In genomic region chr14:74511966-74512365, GRCh38 we compare ENCODE assay signal across 21 cellular contexts. TPM values are rescaled to one million over a fixed set of nuclear protein-coding genes. Genes with fewer than 3 reads are reported as not detected.
A peak's percentile ranks its signal among the peaks of the same experiment; 100 is the strongest.
DNase-seq lines count a peak whose midpoint lies in the region; ATAC-seq and TF ChIP-seq lines count a peak whose summit lies in the region.
"Had no signal": no experiment of that assay in that cellular context is flagged by ENCODE, and none has a peak within 500 bp of the region (broad histone marks: within the 10 kb centered on the region; RNA-seq: fewer than 3 reads in every experiment).

No MANE protein-coding gene starts in this region.

- in situ Hi-C loops in GM13977 (cut with MboI; ENCODE audit: low pct_unique_long_range_greater_than_20kb, low sequenced_read_pairs, unreplicated experiment): no loop called here

- H3K36me3 Mint-ChIP-seq in activated naive CD4-positive, alpha-beta T cell treated with anti-CD3 and anti-CD28 coated beads, Interleukin-2, amount 50 U/mL, for 24 hours: no peaks in the 10 kb centered on the region

- WGBS in aorta, 2 donors: 1 to 3% methylated on average over 5 of the region's 5 CpGs

- H4K20me1 ChIP-seq in osteoblast (ENCODE audit: insufficient read depth, low read length): no peaks in the 10 kb centered on the region
- H4K20me1 ChIP-seq: BLaER1 had no signal

- H3K4me1 Mint-ChIP-seq in activated naive CD4-positive, alpha-beta T cell treated with anti-CD3 and anti-CD28 coated beads, Interleukin-2, amount 50 U/mL, for 24 hours: peaks cover 8% of the 10 kb centered on the region

- DNase-seq in activated naive CD4-positive, alpha-beta T cell treated with Interleukin-2 at 50 U/mL for 16 hours: no peak
- DNase-seq in coronary artery (ENCODE audit: low spot score) (no peak), osteoblast (ENCODE audit: insufficient read length, low spot score, missing footprints) (no peak), aorta (peak; percentile 48 to 62), left colon (no peak), GM13977 (ENCODE audit: low spot score) (no peak)
- DNase-seq: DMS153; EL; KBM-7; NCI-H1092; NCI-H1694; NCI-H2107; NCI-H345; NCI-H69; NK-92 treated with Interleukin-12 subunit alpha and Interleukin-12 subunit beta, amount 100 ng/mL, for 24 hours; OCI-M1 had no signal

- H3K27me3 Mint-ChIP-seq in activated naive CD4-positive, alpha-beta T cell treated with anti-CD3 and anti-CD28 coated beads, Interleukin-2, amount 50 U/mL, for 24 hours: no peaks in the 10 kb centered on the region

- H3K9me3 ChIP-seq in osteoblast (ENCODE audit: low read depth, low read length) (no peaks in the 10 kb centered on the region), aorta (ENCODE audit: control insufficient read depth, low read length) (no peaks in the 10 kb centered on the region)
- H3K9me3 ChIP-seq: BLaER1 had no signal

- no peaks in the 10 kb centered on the region for H3K9me3 Mint-ChIP-seq in activated naive CD4-positive, alpha-beta T cell treated with anti-CD3 and anti-CD28 coated beads, Interleukin-2, amount 50 U/mL, for 24 hours

- TF ChIP-seq CTCF in coronary artery (IDR thresholded peaks at IDR 0.05) (no peak), osteoblast (IDR thresholded peaks at IDR 0.05; ENCODE audit: extremely low read depth, low read depth, low read length) (no peak), GM13977 (IDR thresholded peaks at IDR 0.05; ENCODE audit: extremely low read depth, insufficient read depth, missing control alignments) (no peak)

- H3K27ac ChIP-seq in coronary artery: peak overlapping the region; percentile 73 to 78
- H3K27ac ChIP-seq in osteoblast (ENCODE audit: low read depth, low read length): peak overlapping the region; percentile 87
- H3K27ac ChIP-seq in aorta (ENCODE audit: low read depth in 1 of 2, low read length in 2 of 2): peak overlapping the region in 1 of 2 donors; percentile 74
- H3K27ac ChIP-seq: 22Rv1, BLaER1, HL-60 had no signal

- H3K4me1 ChIP-seq in osteoblast (ENCODE audit: insufficient read depth, low read length): peaks cover 62% of the 10 kb centered on the region
- peaks cover 0 to 5% of the 10 kb centered on the region in 2 donors for H3K4me1 ChIP-seq in aorta (ENCODE audit: control insufficient read depth in 1 of 2, insufficient read depth in 2 of 2, low read length in 2 of 2)

- intact Hi-C loops in aorta (cut with DNase I): no loop called here
- intact Hi-C loops in left colon (cut with DNase I, micrococcal nuclease): no loop called here

- no peak overlapping the region for H3K4me3 ChIP-seq in coronary artery
- H3K4me3 ChIP-seq in osteoblast (ENCODE audit: insufficient read depth, low read length): no peak overlapping the region
- H3K4me3 ChIP-seq in aorta (ENCODE audit: low read length in 2 of 2): no peak overlapping the region
- H3K4me3 ChIP-seq: BLaER1 had no signal

- no peak overlapping the region for H3K4me2 ChIP-seq in osteoblast (ENCODE audit: insufficient read depth, low read length)
- H3K4me2 ChIP-seq: BLaER1 had no signal

- H2AFZ ChIP-seq in osteoblast (ENCODE audit: low read length): no peak overlapping the region

- ATAC-seq in aorta (ENCODE audit: low FRiP score) (no peak), left colon (no peak), GM18873 (IDR thresholded peaks at IDR 0.05; ENCODE audit: low FRiP score, unreplicated experiment) (no peak)

- H3K4me3 Mint-ChIP-seq in activated naive CD4-positive, alpha-beta T cell treated with anti-CD3 and anti-CD28 coated beads, Interleukin-2, amount 50 U/mL, for 24 hours: no peak overlapping the region

- no peaks in the 10 kb centered on the region for H3K79me2 ChIP-seq in osteoblast (ENCODE audit: insufficient read depth, low read length)

- H3K27me3 ChIP-seq in osteoblast (ENCODE audit: insufficient read depth, low read length) (no peaks in the 10 kb centered on the region), aorta (ENCODE audit: control insufficient read depth in 1 of 2, insufficient read depth in 2 of 2, low read length in 1 of 2) (no peaks in the 10 kb centered on the region)
- H3K27me3 ChIP-seq: BLaER1 had no signal

- H3K27ac Mint-ChIP-seq in activated naive CD4-positive, alpha-beta T cell treated with anti-CD3 and anti-CD28 coated beads, Interleukin-2, amount 50 U/mL, for 24 hours: peak overlapping the region; percentile 19

- H3K36me3 ChIP-seq in osteoblast (ENCODE audit: insufficient read depth, low read length) (peaks cover 80% of the 10 kb centered on the region), aorta (ENCODE audit: control insufficient read depth in 1 of 2, insufficient read depth in 2 of 2, low read length in 1 of 2) (peaks cover 0 to 5% of the 10 kb centered on the region in 2 donors)
- H3K36me3 ChIP-seq: BLaER1 had no signal

RNA-seq across cellular contexts. Expression of gene ISCA2, which starts 18.4 kb away (rescaled TPM):
- total RNA-seq in osteoblast (8.7 and 18.6 TPM in 2 replicates), aorta (10 to 100 TPM; 12.9 to 15.9 TPM), left colon (10 to 100 TPM; 30.6 to 35.2 TPM)
- polyA plus RNA-seq in aorta: 10 to 100 TPM; 14.5 TPM

RNA-seq across cellular contexts. Expression of gene NPC2, which starts 18.9 kb away (rescaled TPM):
- total RNA-seq in osteoblast (266 and 291 TPM in 2 replicates), aorta (100 to 1,000 TPM; 204 to 277 TPM), left colon (100 to 1,000 TPM; 144 to 235 TPM)
- polyA plus RNA-seq in aorta: 100 to 1,000 TPM; 245 to 389 TPM

Comparison
In these comparisons a context has a peak if more than half of its experiments do, and no peak if none do; other contexts are left out.
1. DNase-seq: peak in aorta (2 of 2); none in activated naive CD4-positive, alpha-beta T cell treated with Interleukin-2 at 50 U/mL for 16 hours (single experiment), coronary artery (single experiment), osteoblast (single experiment), left colon (0 of 2) and GM13977 (single experiment).